In genomic region chr15:74784854-74785715, GRCh38 we compare ENCODE assay signal across 11 cellular contexts. TPM values are rescaled to one million over a fixed set of nuclear protein-coding genes. Genes with fewer than 3 reads are reported as not detected.
DNase-seq lines count a peak whose midpoint lies in the region; ATAC-seq, FAIRE-seq and TF ChIP-seq lines count a peak whose summit lies in the region.
"Had no signal": no experiment of that assay in that cellular context is flagged by ENCODE, and none has a peak within 500 bp of the region (broad histone marks: within the 10 kb centered on the region; RNA-seq: fewer than 3 reads in every experiment).

No MANE protein-coding gene starts in this region.

- FAIRE-seq in HepG2 (lab: Jason Lieb, UNC), result no peak

- CTCF ChIA-PET in activated CD8-positive, alpha-beta memory T cell treated with anti-CD3 and anti-CD28 coated beads, Interleukin-2, amount 10 ng/mL, durations not matched to agents 7 days and 5 days (lab: Charles Lee), result interaction anchor here (1.1 to 25.9 kb wide), 8 partner anchors 5 to 121 kb away, joined by 3 to 1355 read pairs (median 6); partner anchors contain the start of genes CSK and FAM219B
- CTCF ChIA-PET in HepG2 (lab: Yijun Ruan, JAX; ENCODE audit: low intra/inter-chr PET ratio, low total read pairs), result no interaction called here

- intact Hi-C loops in HepG2 (cut with micrococcal nuclease; ENCODE audit: unreplicated experiment), result loop anchor here (5.0 kb wide), 1 partner anchor 32 kb away; no protein-coding TSS in a partner anchor

- TF ChIP-seq CTCF in HepG2 (CRISPR knock-in tag; IDR thresholded peaks at IDR 0.05) (no peak), tibial nerve (IDR thresholded peaks at IDR 0.05) (no peak)

- H3K36me3 ChIP-seq in HepG2 (replicated peaks in 1 of 2; ENCODE audit: control insufficient read depth in 1 of 2, insufficient read depth in 2 of 2, low read length in 2 of 2) (peaks cover 3 to 25% of the 10 kb centered on the region in 2 experiments; a peak in 4 of 5 replicates), tibial nerve (no peaks in the 10 kb centered on the region)
- H3K36me3 ChIP-seq: uterus had no signal

- TF ChIP-seq EP300 in HepG2 (IDR thresholded peaks at IDR 0.05; ENCODE audit: low read depth in 2 of 2, low read length in 2 of 2) (no peak), HepG2 (CRISPR knock-in tag; IDR thresholded peaks at IDR 0.05; ENCODE audit: borderline replicate concordance) (no peak), tibial nerve (IDR thresholded peaks at IDR 0.05) (no peak)

- H3K4me2 ChIP-seq in HepG2 (ENCODE audit: low read depth, low read length), result no peak overlapping the region

- TF ChIP-seq POLR2A in HepG2 (IDR thresholded peaks at IDR 0.05; ENCODE audit: insufficient read depth in 1 of 2, low read depth in 2 of 2, low read length in 2 of 2) (no peak), tibial nerve (IDR thresholded peaks at IDR 0.05) (no peak)

- H3K27me3 ChIP-seq in HepG2 (ENCODE audit: control insufficient read depth in 1 of 2, insufficient read depth in 2 of 2, low read length in 2 of 2) (no peaks in the 10 kb centered on the region), tibial nerve (no peaks in the 10 kb centered on the region)
- H3K27me3 ChIP-seq: uterus had no signal

- peak overlapping the region; percentile 79 for H3K4me3 Mint-ChIP-seq in activated CD8-positive, alpha-beta memory T cell treated with anti-CD3 and anti-CD28 coated beads, Interleukin-2, amount 10 ng/mL, durations not matched to agents 7 days and 5 days
- peak overlapping the region; percentile 84 for H3K4me3 Mint-ChIP-seq in activated T-helper 17 cell treated with anti-CD3 and anti-CD28 coated beads, Interleukin-2, amount 50 U/mL, for 72 hours

- H3K79me2 ChIP-seq in HepG2 (ENCODE audit: insufficient read depth, low read length), result peaks cover 58% of the 10 kb centered on the region

- BruUV-seq in HepG2 (replicated peaks; lab: Mats Ljungman, UMichigan), result TSS peak; percentile 41

- POLR2A ChIA-PET in HepG2 (lab: Yijun Ruan, JAX), result interaction anchor here (1.6 to 3.5 kb wide), 3 partner anchors 8 to 153 kb away, joined by 4 to 21 read pairs (median 13); no protein-coding TSS in a partner anchor

- no peak overlapping the region for H3K27ac ChIP-seq in HepG2 (ENCODE audit: extremely low read length, insufficient read depth, low read length)
- H3K27ac ChIP-seq in tibial nerve, result peak overlapping the region in 3 of 4 donors; percentile 88 to 91 (median 88)

- H2AFZ ChIP-seq in HepG2 (ENCODE audit: low read length), result no peak overlapping the region

- H3K9me3 Mint-ChIP-seq in activated CD8-positive, alpha-beta memory T cell treated with anti-CD3 and anti-CD28 coated beads, Interleukin-2, amount 10 ng/mL, durations not matched to agents 7 days and 5 days (ENCODE audit: low read depth), result no peaks in the 10 kb centered on the region
- no peaks in the 10 kb centered on the region for H3K9me3 Mint-ChIP-seq in activated T-helper 17 cell treated with anti-CD3 and anti-CD28 coated beads, Interleukin-2, amount 50 U/mL, for 72 hours

- H3K4me1 ChIP-seq in HepG2 (ENCODE audit: insufficient read depth, low read length), result peaks cover 68% of the 10 kb centered on the region
- H3K4me1 ChIP-seq in tibial nerve, result peaks cover 0 to 92% (median 83%) of the 10 kb centered on the region in 4 donors

- H3K36me3 Mint-ChIP-seq in activated CD8-positive, alpha-beta memory T cell treated with anti-CD3 and anti-CD28 coated beads, Interleukin-2, amount 10 ng/mL, durations not matched to agents 7 days and 5 days, result peaks cover 47% of the 10 kb centered on the region
- H3K36me3 Mint-ChIP-seq in activated T-helper 17 cell treated with anti-CD3 and anti-CD28 coated beads, Interleukin-2, amount 50 U/mL, for 72 hours (ENCODE audit: low read depth), result peaks cover 81% of the 10 kb centered on the region

- no peak for ATAC-seq in activated CD8-positive, alpha-beta memory T cell treated with anti-CD3 and anti-CD28 coated beads, Interleukin-2, amount 10 ng/mL, durations not matched to agents 7 days and 5 days
- no peak for ATAC-seq in activated T-helper 17 cell treated with anti-CD3 and anti-CD28 coated beads, Interleukin-2, amount 50 U/mL, for 72 hours (replicated peaks)
- ATAC-seq in HepG2 (no peak), GM21381 (IDR thresholded peaks at IDR 0.05; ENCODE audit: unreplicated experiment) (no peak)

- H3K9ac ChIP-seq in HepG2 (ENCODE audit: insufficient read depth, low read depth, low read length), result no peak overlapping the region

- 90% methylated on average over 12 of the region's 12 CpGs for WGBS in HepG2 (ENCODE audit: low lambda C conversion rate)
- 61 to 73% methylated on average over 12 of the region's 12 CpGs for WGBS in tibial nerve, 2 donors

- H4K20me1 ChIP-seq in HepG2 (ENCODE audit: insufficient read depth, low read length), result peaks cover 24% of the 10 kb centered on the region

- no peak for TF ChIP-seq RAD21 in HepG2 (CRISPR knock-in tag; IDR thresholded peaks at IDR 0.05)

- H3K9me3 ChIP-seq in HepG2 (ENCODE audit: low read length) (no peaks in the 10 kb centered on the region), tibial nerve (no peaks in the 10 kb centered on the region)
- H3K9me3 ChIP-seq: uterus had no signal

- DNase-seq in activated CD8-positive, alpha-beta memory T cell treated with anti-CD3 and anti-CD28 coated beads, Interleukin-2, amount 10 ng/mL, durations not matched to agents 7 days and 5 days, result no peak
- no peak for DNase-seq in activated CD8-positive, alpha-beta memory T cell treated with anti-CD3 and anti-CD28 coated beads, Interleukin-2, amount 50 U/mL, for 48 hours
- no peak for DNase-seq in HepG2 (ENCODE audit: low spot score)
- no peak for DNase-seq in tibial nerve (ENCODE audit: low spot score in 2 of 2)
- no peak for DNase-seq in iPS-NIHi7 (ENCODE audit: extremely low spot score)
- no peak for DNase-seq in NCI-H510A treated with DMSO at 0.1 percent for 48 hours (lab: John Stamatoyannopoulos, UW)
- DNase-seq: NCI-H774, uterus had no signal

- peak overlapping the region; percentile 98 for H3K27ac Mint-ChIP-seq in activated CD8-positive, alpha-beta memory T cell treated with anti-CD3 and anti-CD28 coated beads, Interleukin-2, amount 10 ng/mL, durations not matched to agents 7 days and 5 days
- H3K27ac Mint-ChIP-seq in activated T-helper 17 cell treated with anti-CD3 and anti-CD28 coated beads, Interleukin-2, amount 50 U/mL, for 72 hours, result peak overlapping the region; percentile 89

- no peaks in the 10 kb centered on the region for H3K27me3 Mint-ChIP-seq in activated CD8-positive, alpha-beta memory T cell treated with anti-CD3 and anti-CD28 coated beads, Interleukin-2, amount 10 ng/mL, durations not matched to agents 7 days and 5 days
- H3K27me3 Mint-ChIP-seq in activated T-helper 17 cell treated with anti-CD3 and anti-CD28 coated beads, Interleukin-2, amount 50 U/mL, for 72 hours, result no peaks in the 10 kb centered on the region

- H3K4me3 ChIP-seq in HepG2 (replicated peaks in 1 of 3; ENCODE audit: insufficient read depth in 1 of 3, low read depth in 2 of 3, low read length in 3 of 3), result no peak overlapping the region
- H3K4me3 ChIP-seq in tibial nerve, result peak overlapping the region in 1 of 4 donors; percentile 13
- H3K4me3 ChIP-seq: uterus had no signal

- peaks cover 59% of the 10 kb centered on the region for H3K4me1 Mint-ChIP-seq in activated CD8-positive, alpha-beta memory T cell treated with anti-CD3 and anti-CD28 coated beads, Interleukin-2, amount 10 ng/mL, durations not matched to agents 7 days and 5 days
- peaks cover 41% of the 10 kb centered on the region for H3K4me1 Mint-ChIP-seq in activated T-helper 17 cell treated with anti-CD3 and anti-CD28 coated beads, Interleukin-2, amount 50 U/mL, for 72 hours

- in situ Hi-C loops in HepG2 (cut with HindIII; ENCODE audit: extremely low pct_ligation_motif_present, low pct_unique_long_range_greater_than_20kb), result loop anchor here (10.0 kb wide), 1 partner anchor 240 kb away; the partner anchor contains the start of gene ARID3B

RNA-seq across cellular contexts. Expression of gene CSK, which starts 3.2 kb away (rescaled TPM):
- total RNA-seq in activated CD8-positive, alpha-beta memory T cell treated with anti-CD3 and anti-CD28 coated beads, Interleukin-2, amount 10 ng/mL, durations not matched to agents 7 days and 5 days, result 100 to 1,000 TPM; 349 to 369 TPM
- 100 to 1,000 TPM; 176 to 316 TPM for total RNA-seq in activated T-helper 17 cell treated with anti-CD3 and anti-CD28 coated beads, Interleukin-2, amount 50 U/mL, for 72 hours
- total RNA-seq in HepG2 (2016; rRNA removed; fragmentation: Illumina TruSeq; extraction: Trizol), result 20.6 and 21.3 TPM in 2 replicates
- total RNA-seq in HepG2 (2016; cell fraction: cytosol; rRNA removed; fragmentation: Illumina TruSeq; extraction: Trizol; ENCODE audit: low read depth), result 8.5 and 9.2 TPM in 2 replicates
- total RNA-seq in HepG2 (2016; cell fraction: insoluble cytoplasmic fraction; rRNA removed; fragmentation: Illumina TruSeq; extraction: Trizol), result 17.5 and 21.5 TPM in 2 replicates
- 24.6 and 31.5 TPM in 2 replicates for total RNA-seq in HepG2 (2016; cell fraction: membrane; rRNA removed; fragmentation: Illumina TruSeq; extraction: Trizol)
- 22.6 and 23.4 TPM in 2 replicates for total RNA-seq in HepG2 (2016; cell fraction: nucleus; rRNA removed; fragmentation: Illumina TruSeq; extraction: Trizol)
- 12.5 and 18.8 TPM in 2 replicates for polyA plus RNA-seq in HepG2 (2011; rRNA removed)
- polyA plus RNA-seq in HepG2 (2011; cell fraction: cytosol; rRNA removed), result 13.9 and 14.0 TPM in 2 replicates
- polyA plus RNA-seq in HepG2 (2011; cell fraction: nucleus; rRNA removed), result 67.4 and 72.0 TPM in 2 replicates
- polyA plus RNA-seq in HepG2 (2012), result 26.5 and 39.5 TPM in 2 replicates
- 10.3 and 12.4 TPM in 2 replicates for polyA plus RNA-seq in HepG2 (2016; cell fraction: cytosol; fragmentation: Illumina TruSeq; extraction: Trizol; ENCODE audit: low read depth)
- polyA plus RNA-seq in HepG2 (2016; cell fraction: insoluble cytoplasmic fraction; fragmentation: Illumina TruSeq; extraction: Trizol; ENCODE audit: low read depth), result 42.9 and 49.6 TPM in 2 replicates
- 24.4 and 34.3 TPM in 2 replicates for polyA plus RNA-seq in HepG2 (2016; cell fraction: membrane; fragmentation: Illumina TruSeq; extraction: Trizol; ENCODE audit: low read depth)
- 80.5 and 84.1 TPM in 2 replicates for polyA plus RNA-seq in HepG2 (2016; cell fraction: nucleus; fragmentation: Illumina TruSeq; extraction: Trizol; ENCODE audit: insufficient read depth, low read depth)
- 34.0 and 51.8 TPM in 2 replicates for polyA minus RNA-seq in HepG2 (2011; rRNA and poly(A)+ RNA removed; ENCODE audit: low replicate concordance)
- polyA minus RNA-seq in HepG2 (2011; cell fraction: cytosol; rRNA and poly(A)+ RNA removed), result 19.3 and 20.3 TPM in 2 replicates
- polyA minus RNA-seq in HepG2 (2011; cell fraction: nucleus; rRNA and poly(A)+ RNA removed), result 23.4 and 28.1 TPM in 2 replicates
- total RNA-seq in tibial nerve, result 10 to 100 TPM; 14.9 to 56.4 (median 24.5) TPM

RNA-seq across cellular contexts. Expression of gene LMAN1L, which starts 27.6 kb away (rescaled TPM):
- not detected for total RNA-seq in activated CD8-positive, alpha-beta memory T cell treated with anti-CD3 and anti-CD28 coated beads, Interleukin-2, amount 10 ng/mL, durations not matched to agents 7 days and 5 days
- total RNA-seq in activated T-helper 17 cell treated with anti-CD3 and anti-CD28 coated beads, Interleukin-2, amount 50 U/mL, for 72 hours, result 1 to 10 TPM in 1 of 2 donors, under 1 TPM in 1; 0.82 to 1.6 TPM
- total RNA-seq in HepG2 (2016; rRNA removed; fragmentation: Illumina TruSeq; extraction: Trizol) (not detected in 2 replicates), tibial nerve (under 1 TPM in 1 of 4 donors, not detected in 3; 0.42 TPM)
- total RNA-seq in HepG2 (2016; cell fraction: cytosol; rRNA removed; fragmentation: Illumina TruSeq; extraction: Trizol; ENCODE audit: low read depth), result not detected in 2 replicates
- not detected in 2 replicates for total RNA-seq in HepG2 (2016; cell fraction: insoluble cytoplasmic fraction; rRNA removed; fragmentation: Illumina TruSeq; extraction: Trizol)
- not detected in 2 replicates for total RNA-seq in HepG2 (2016; cell fraction: membrane; rRNA removed; fragmentation: Illumina TruSeq; extraction: Trizol)
- not detected in 2 replicates for total RNA-seq in HepG2 (2016; cell fraction: nucleus; rRNA removed; fragmentation: Illumina TruSeq; extraction: Trizol)
- not detected in 2 replicates for polyA plus RNA-seq in HepG2 (2011; rRNA removed)
- not detected in 2 replicates for polyA plus RNA-seq in HepG2 (2011; cell fraction: cytosol; rRNA removed)
- 0.17 and 0.26 TPM in 2 replicates for polyA plus RNA-seq in HepG2 (2011; cell fraction: nucleus; rRNA removed)
- not detected in 2 replicates for polyA plus RNA-seq in HepG2 (2012)
- polyA plus RNA-seq in HepG2 (2016; cell fraction: cytosol; fragmentation: Illumina TruSeq; extraction: Trizol; ENCODE audit: low read depth), result not detected in 2 replicates
- not detected in 2 replicates for polyA plus RNA-seq in HepG2 (2016; cell fraction: insoluble cytoplasmic fraction; fragmentation: Illumina TruSeq; extraction: Trizol; ENCODE audit: low read depth)
- not detected in 2 replicates for polyA plus RNA-seq in HepG2 (2016; cell fraction: membrane; fragmentation: Illumina TruSeq; extraction: Trizol; ENCODE audit: low read depth)
- polyA plus RNA-seq in HepG2 (2016; cell fraction: nucleus; fragmentation: Illumina TruSeq; extraction: Trizol; ENCODE audit: insufficient read depth, low read depth), result not detected in 2 replicates
- polyA minus RNA-seq in HepG2 (2011; rRNA and poly(A)+ RNA removed; ENCODE audit: low replicate concordance), result 0.07 TPM in 1 of 2 replicates, not detected in the other
- not detected in 2 replicates for polyA minus RNA-seq in HepG2 (2011; cell fraction: cytosol; rRNA and poly(A)+ RNA removed)
- polyA minus RNA-seq in HepG2 (2011; cell fraction: nucleus; rRNA and poly(A)+ RNA removed), result not detected in 2 replicates
- total RNA-seq: renal cortical epithelial cell had no signal

RNA-seq across cellular contexts. Expression of gene CYP1A2, which starts 36.4 kb away (rescaled TPM):
- not detected for total RNA-seq in activated CD8-positive, alpha-beta memory T cell treated with anti-CD3 and anti-CD28 coated beads, Interleukin-2, amount 10 ng/mL, durations not matched to agents 7 days and 5 days
- not detected for total RNA-seq in activated T-helper 17 cell treated with anti-CD3 and anti-CD28 coated beads, Interleukin-2, amount 50 U/mL, for 72 hours
- total RNA-seq in HepG2 (2016; rRNA removed; fragmentation: Illumina TruSeq; extraction: Trizol), result not detected in 2 replicates
- total RNA-seq in HepG2 (2016; cell fraction: cytosol; rRNA removed; fragmentation: Illumina TruSeq; extraction: Trizol; ENCODE audit: low read depth), result not detected in 2 replicates
- not detected in 2 replicates for total RNA-seq in HepG2 (2016; cell fraction: insoluble cytoplasmic fraction; rRNA removed; fragmentation: Illumina TruSeq; extraction: Trizol)
- total RNA-seq in HepG2 (2016; cell fraction: membrane; rRNA removed; fragmentation: Illumina TruSeq; extraction: Trizol), result not detected in 2 replicates
- not detected in 2 replicates for total RNA-seq in HepG2 (2016; cell fraction: nucleus; rRNA removed; fragmentation: Illumina TruSeq; extraction: Trizol)
- polyA plus RNA-seq in HepG2 (2011; rRNA removed), result 0.07 and 0.09 TPM in 2 replicates
- 0.03 and 0.13 TPM in 2 replicates for polyA plus RNA-seq in HepG2 (2011; cell fraction: cytosol; rRNA removed)
- polyA plus RNA-seq in HepG2 (2011; cell fraction: nucleus; rRNA removed), result 0.03 TPM in 1 of 2 replicates, not detected in the other
- polyA plus RNA-seq in HepG2 (2012), result 0.12 and 0.23 TPM in 2 replicates
- polyA plus RNA-seq in HepG2 (2016; cell fraction: cytosol; fragmentation: Illumina TruSeq; extraction: Trizol; ENCODE audit: low read depth), result not detected in 2 replicates
- polyA plus RNA-seq in HepG2 (2016; cell fraction: insoluble cytoplasmic fraction; fragmentation: Illumina TruSeq; extraction: Trizol; ENCODE audit: low read depth), result not detected in 2 replicates
- polyA plus RNA-seq in HepG2 (2016; cell fraction: membrane; fragmentation: Illumina TruSeq; extraction: Trizol; ENCODE audit: low read depth), result not detected in 2 replicates
- polyA plus RNA-seq in HepG2 (2016; cell fraction: nucleus; fragmentation: Illumina TruSeq; extraction: Trizol; ENCODE audit: insufficient read depth, low read depth), result not detected in 2 replicates
- 0.05 TPM in 1 of 2 replicates, not detected in the other for polyA minus RNA-seq in HepG2 (2011; rRNA and poly(A)+ RNA removed; ENCODE audit: low replicate concordance)
- polyA minus RNA-seq in HepG2 (2011; cell fraction: cytosol; rRNA and poly(A)+ RNA removed), result not detected in 2 replicates
- polyA minus RNA-seq in HepG2 (2011; cell fraction: nucleus; rRNA and poly(A)+ RNA removed), result not detected in 2 replicates
- total RNA-seq in tibial nerve, result not detected
- total RNA-seq: renal cortical epithelial cell, uterus had no signal

RNA-seq across cellular contexts. Expression of gene CPLX3, which starts 41.3 kb away (rescaled TPM):
- total RNA-seq in activated CD8-positive, alpha-beta memory T cell treated with anti-CD3 and anti-CD28 coated beads, Interleukin-2, amount 10 ng/mL, durations not matched to agents 7 days and 5 days, result under 1 TPM in 1 of 2 experiments, not detected in 1; 0.35 TPM
- under 1 TPM; 0.15 to 0.19 TPM for total RNA-seq in activated T-helper 17 cell treated with anti-CD3 and anti-CD28 coated beads, Interleukin-2, amount 50 U/mL, for 72 hours
- total RNA-seq in HepG2 (2016; rRNA removed; fragmentation: Illumina TruSeq; extraction: Trizol) (not detected in 2 replicates), tibial nerve (not detected)
- not detected in 2 replicates for total RNA-seq in HepG2 (2016; cell fraction: cytosol; rRNA removed; fragmentation: Illumina TruSeq; extraction: Trizol; ENCODE audit: low read depth)
- not detected in 2 replicates for total RNA-seq in HepG2 (2016; cell fraction: insoluble cytoplasmic fraction; rRNA removed; fragmentation: Illumina TruSeq; extraction: Trizol)
- total RNA-seq in HepG2 (2016; cell fraction: membrane; rRNA removed; fragmentation: Illumina TruSeq; extraction: Trizol), result not detected in 2 replicates
- not detected in 2 replicates for total RNA-seq in HepG2 (2016; cell fraction: nucleus; rRNA removed; fragmentation: Illumina TruSeq; extraction: Trizol)
- not detected in 2 replicates for polyA plus RNA-seq in HepG2 (2011; rRNA removed)
- not detected in 2 replicates for polyA plus RNA-seq in HepG2 (2011; cell fraction: cytosol; rRNA removed)
- 0.05 TPM in 1 of 2 replicates, not detected in the other for polyA plus RNA-seq in HepG2 (2011; cell fraction: nucleus; rRNA removed)
- not detected in 2 replicates for polyA plus RNA-seq in HepG2 (2012)
- polyA plus RNA-seq in HepG2 (2016; cell fraction: cytosol; fragmentation: Illumina TruSeq; extraction: Trizol; ENCODE audit: low read depth), result not detected in 2 replicates
- polyA plus RNA-seq in HepG2 (2016; cell fraction: insoluble cytoplasmic fraction; fragmentation: Illumina TruSeq; extraction: Trizol; ENCODE audit: low read depth), result not detected in 2 replicates
- not detected in 2 replicates for polyA plus RNA-seq in HepG2 (2016; cell fraction: membrane; fragmentation: Illumina TruSeq; extraction: Trizol; ENCODE audit: low read depth)
- polyA plus RNA-seq in HepG2 (2016; cell fraction: nucleus; fragmentation: Illumina TruSeq; extraction: Trizol; ENCODE audit: insufficient read depth, low read depth), result not detected in 2 replicates
- not detected in 2 replicates for polyA minus RNA-seq in HepG2 (2011; rRNA and poly(A)+ RNA removed; ENCODE audit: low replicate concordance)
- not detected in 2 replicates for polyA minus RNA-seq in HepG2 (2011; cell fraction: cytosol; rRNA and poly(A)+ RNA removed)
- polyA minus RNA-seq in HepG2 (2011; cell fraction: nucleus; rRNA and poly(A)+ RNA removed), result not detected in 2 replicates
- total RNA-seq: renal cortical epithelial cell, uterus had no signal

RNA-seq across cellular contexts. Expression of gene ULK3, which starts 57.9 kb away (rescaled TPM):
- total RNA-seq in activated CD8-positive, alpha-beta memory T cell treated with anti-CD3 and anti-CD28 coated beads, Interleukin-2, amount 10 ng/mL, durations not matched to agents 7 days and 5 days, result 10 to 100 TPM; 48.5 to 58.6 TPM
- 10 to 100 TPM; 44.1 to 46.7 TPM for total RNA-seq in activated T-helper 17 cell treated with anti-CD3 and anti-CD28 coated beads, Interleukin-2, amount 50 U/mL, for 72 hours
- total RNA-seq in HepG2 (2016; rRNA removed; fragmentation: Illumina TruSeq; extraction: Trizol), result 8.2 and 15.2 TPM in 2 replicates
- 7.6 and 8.1 TPM in 2 replicates for total RNA-seq in HepG2 (2016; cell fraction: cytosol; rRNA removed; fragmentation: Illumina TruSeq; extraction: Trizol; ENCODE audit: low read depth)
- total RNA-seq in HepG2 (2016; cell fraction: insoluble cytoplasmic fraction; rRNA removed; fragmentation: Illumina TruSeq; extraction: Trizol), result 8.9 and 14.6 TPM in 2 replicates
- total RNA-seq in HepG2 (2016; cell fraction: membrane; rRNA removed; fragmentation: Illumina TruSeq; extraction: Trizol), result 17.8 and 17.9 TPM in 2 replicates
- total RNA-seq in HepG2 (2016; cell fraction: nucleus; rRNA removed; fragmentation: Illumina TruSeq; extraction: Trizol), result 13.8 and 17.0 TPM in 2 replicates
- 23.7 and 25.1 TPM in 2 replicates for polyA plus RNA-seq in HepG2 (2011; rRNA removed)
- 10.1 and 12.4 TPM in 2 replicates for polyA plus RNA-seq in HepG2 (2011; cell fraction: cytosol; rRNA removed)
- 149 and 163 TPM in 2 replicates for polyA plus RNA-seq in HepG2 (2011; cell fraction: nucleus; rRNA removed)
- 11.8 and 16.1 TPM in 2 replicates for polyA plus RNA-seq in HepG2 (2012)
- polyA plus RNA-seq in HepG2 (2016; cell fraction: cytosol; fragmentation: Illumina TruSeq; extraction: Trizol; ENCODE audit: low read depth), result 9.7 and 10.4 TPM in 2 replicates
- polyA plus RNA-seq in HepG2 (2016; cell fraction: insoluble cytoplasmic fraction; fragmentation: Illumina TruSeq; extraction: Trizol; ENCODE audit: low read depth), result 7.6 and 10.2 TPM in 2 replicates
- 15.2 and 26.1 TPM in 2 replicates for polyA plus RNA-seq in HepG2 (2016; cell fraction: membrane; fragmentation: Illumina TruSeq; extraction: Trizol; ENCODE audit: low read depth)
- polyA plus RNA-seq in HepG2 (2016; cell fraction: nucleus; fragmentation: Illumina TruSeq; extraction: Trizol; ENCODE audit: insufficient read depth, low read depth), result 43.8 and 44.9 TPM in 2 replicates
- polyA minus RNA-seq in HepG2 (2011; rRNA and poly(A)+ RNA removed; ENCODE audit: low replicate concordance), result 13.8 and 70.3 TPM in 2 replicates
- 4.8 and 5.1 TPM in 2 replicates for polyA minus RNA-seq in HepG2 (2011; cell fraction: cytosol; rRNA and poly(A)+ RNA removed)
- polyA minus RNA-seq in HepG2 (2011; cell fraction: nucleus; rRNA and poly(A)+ RNA removed), result 11.6 and 13.2 TPM in 2 replicates
- total RNA-seq in tibial nerve, result 10 to 100 TPM; 42.6 to 86.7 (median 48.9) TPM
